In genomic region chr16:18983565-18984424, GRCh38 we compare ENCODE assay signal across 8 cellular contexts. TPM values are rescaled to one million over a fixed set of nuclear protein-coding genes. Genes with fewer than 3 reads are reported as not detected.
DNase-seq lines count a peak whose midpoint lies in the region; ATAC-seq and TF ChIP-seq lines count a peak whose summit lies in the region.

Gene TMC7 (plus strand): TSS chr16:18983934. CDS start chr16:18984064, 130 bp downstream.

- H3K36me3 ChIP-seq in ectodermal cell (ENCODE audit: control insufficient read depth, insufficient read depth, low read length), result no peaks in the 10 kb centered on the region
- H3K36me3 ChIP-seq in right lobe of liver, result no peaks in the 10 kb centered on the region

- ATAC-seq in right lobe of liver (peak; percentile 85 to 100 (median 98)), GM18505 (IDR thresholded peaks at IDR 0.05; ENCODE audit: unreplicated experiment) (no peak), GM19463 (IDR thresholded peaks at IDR 0.05; ENCODE audit: unreplicated experiment) (no peak)

- H3K9me3 ChIP-seq in ectodermal cell (ENCODE audit: control insufficient read depth, low read length) (no peaks in the 10 kb centered on the region), right lobe of liver (no peaks in the 10 kb centered on the region)

- H3K4me1 ChIP-seq in ectodermal cell (ENCODE audit: control insufficient read depth, insufficient read depth, low read length) (no peaks in the 10 kb centered on the region), right lobe of liver (no peaks in the 10 kb centered on the region)

- TF ChIP-seq CTCF in GM12864 (IDR thresholded peaks at IDR 0.05; ENCODE audit: low read depth, low read length, missing control alignments) (peak; percentile 23), right lobe of liver (IDR thresholded peaks at IDR 0.05) (peak; percentile 62 to 88 (median 72))

- intact Hi-C loops in right lobe of liver (cut with DNase I), result no loop called here

- H3K27me3 ChIP-seq in ectodermal cell (ENCODE audit: control insufficient read depth, insufficient read depth, low read length, poor library complexity, severe bottlenecking) (no peaks in the 10 kb centered on the region), right lobe of liver (no peaks in the 10 kb centered on the region)

- no peak for DNase-seq in GM12864 (ENCODE audit: low read depth)
- peak; percentile 83 for DNase-seq in NCI-H1436 (lab: John Stamatoyannopoulos, UW)
- DNase-seq in SW 1271 (lab: John Stamatoyannopoulos, UW), result peak; percentile 37 to 79
- DNase-seq in right lobe of liver, result peak; percentile 73 to 88 (median 85)
- DNase-seq in stimulated activated CD8-positive, alpha-beta memory T cell treated with anti-CD3 and anti-CD28 coated beads, Interleukin-2, amount 100 ng/mL, for 48 hours (ENCODE audit: low read depth in 2 of 2), result peak; percentile 22 to 33

- TF ChIP-seq POLR2A in right lobe of liver (IDR thresholded peaks at IDR 0.05) (no peak), GM18505 (IDR thresholded peaks at IDR 0.05; ENCODE audit: borderline replicate concordance, extremely low read depth, insufficient read depth, insufficient read length) (no peak)

- H3K4me3 ChIP-seq in GM12864 (ENCODE audit: low read depth, low read length) (no peak within 1 kb of the TSS), ectodermal cell (ENCODE audit: insufficient read depth, low read depth, low read length) (peak within 1 kb of the TSS; percentile 89), right lobe of liver (peak within 1 kb of the TSS; percentile 33 to 66 (median 52))

- 8% methylated on average over 64 of the region's 64 CpGs for WGBS in ectodermal cell, 2 experiments
- 41% methylated on average over 9 of the region's 64 CpGs for WGBS in right lobe of liver (ENCODE audit: insufficient coverage, low coverage, low lambda C conversion rate, missing lambda C conversion rate)

- H3K27ac ChIP-seq in ectodermal cell (ENCODE audit: insufficient read depth, low read depth, low read length, poor library complexity, severe bottlenecking), result peak within 1 kb of the TSS; percentile 60
- no peak within 1 kb of the TSS for H3K27ac ChIP-seq in right lobe of liver

RNA-seq across cellular contexts. Expression of gene TMC7, which starts in this region (rescaled TPM):
- polyA plus RNA-seq in ectodermal cell (2013, experiment 1 of 4), result 10.3 TPM
- polyA plus RNA-seq in ectodermal cell (2013, experiment 2 of 4), result 13.8 TPM
- polyA plus RNA-seq in ectodermal cell (2013, experiment 3 of 4), result 10.7 TPM
- polyA plus RNA-seq in ectodermal cell (2013, experiment 4 of 4), result 13.5 TPM
- under 1 TPM; 0.16 to 0.37 (median 0.27) TPM for total RNA-seq in right lobe of liver

Comparison
In these comparisons a context has a peak if more than half of its experiments do, and no peak if none do; other contexts are left out.
1. Peak in DNase-seq, ATAC-seq and H3K4me3 ChIP-seq in right lobe of liver; RNA of the gene not detected or under 1 TPM.